43 cellular contexts compared by ENCODE assay signal in genomic region chr6:41231246-41231645, GRCh38. TPM values are rescaled to one million over a fixed set of nuclear protein-coding genes. Genes with fewer than 3 reads are reported as not detected.
"Had no signal": no experiment of that assay in that cellular context is flagged by ENCODE, and none has a peak within 500 bp of the region (broad histone marks: within the 10 kb centered on the region; RNA-seq: fewer than 3 reads in every experiment).

No MANE protein-coding gene starts in this region.

- H3K4me1 ChIP-seq: adrenal gland, ascending aorta, body of pancreas, breast epithelium had no signal

- DNase-seq: activated effector memory CD4-positive, alpha-beta T cell treated with anti-CD3 and anti-CD28 coated beads, Interleukin-2, amount 50 U/mL, for 16 hours; activated effector memory CD4-positive, alpha-beta T cell treated with Interleukin-2 at 50 U/mL for 16 hours; activated gamma-delta T cell; activated gamma-delta T cell treated with Interleukin-2 at 50 U/mL for 16 hours; activated naive CD4-positive, alpha-beta T cell; activated naive CD4-positive, alpha-beta T cell treated with anti-CD3 and anti-CD28 coated beads for 36 hours; activated naive CD4-positive, alpha-beta T cell treated with anti-CD3 and anti-CD28 coated beads, Interleukin-2, amount 10 ng/mL, durations not matched to agents 7 days and 5 days; activated naive CD4-positive, alpha-beta T cell treated with anti-CD3 and anti-CD28 coated beads, Interleukin-2, amount 50 U/mL, for 16 hours; activated naive CD4-positive, alpha-beta T cell treated with Interleukin-2 at 50 U/mL for 16 hours; activated naive CD8-positive, alpha-beta T cell treated with anti-CD3 and anti-CD28 coated beads for 36 hours; activated naive CD8-positive, alpha-beta T cell treated with anti-CD3 and anti-CD28 coated beads, Interleukin-2, amount 10 ng/mL, durations not matched to agents 7 days and 5 days; activated naive CD8-positive, alpha-beta T cell treated with anti-CD3 and anti-CD28 coated beads, Interleukin-2, amount 50 U/mL, for 24 hours; activated T-cell treated with anti-CD3 and anti-CD28 coated beads, Interleukin-2, amount 50 U/mL, for 1 hour; activated T-cell treated with anti-CD3 and anti-CD28 coated beads, Interleukin-2, amount 50 U/mL, for 24 hours; activated T-cell treated with anti-CD3 and anti-CD28 coated beads, Interleukin-2, amount 50 U/mL, for 4 hours; activated T-cell treated with anti-CD3 and anti-CD28 coated beads, Interleukin-2, amount 50 U/mL, for 48 hours; activated T-cell treated with anti-CD3 and anti-CD28 coated beads, Interleukin-2, amount 50 U/mL, for 72 hours; adrenal gland; amniotic stem cell; amygdala; anterior cingulate cortex; aorta; body of pancreas; brain microvascular endothelial cell; caudate nucleus; central memory CD4-positive, alpha-beta T cell; cerebellar nuclear complex had no signal

- H3K36me3 Mint-ChIP-seq: activated naive CD4-positive, alpha-beta T cell treated with anti-CD3 and anti-CD28 coated beads, Interleukin-2, amount 10 ng/mL, durations not matched to agents 7 days and 5 days; activated naive CD4-positive, alpha-beta T cell treated with anti-CD3 and anti-CD28 coated beads, Interleukin-2, amount 50 U/mL, for 24 hours; activated naive CD4-positive, alpha-beta T cell treated with anti-CD3 and anti-CD28 coated beads, Interleukin-2, amount 50 U/mL, for 72 hours; activated naive CD8-positive, alpha-beta T cell; activated naive CD8-positive, alpha-beta T cell treated with anti-CD3 and anti-CD28 coated beads for 36 hours; activated naive CD8-positive, alpha-beta T cell treated with anti-CD3 and anti-CD28 coated beads, Interleukin-2, amount 10 ng/mL, durations not matched to agents 7 days and 5 days; brain had no signal

- H3K27ac ChIP-seq: adrenal gland, ascending aorta, body of pancreas, brain microvascular endothelial cell, breast epithelium, cardiac muscle cell had no signal

- H3K36me3 ChIP-seq: adrenal gland, ascending aorta, brain microvascular endothelial cell, breast epithelium, cardiac muscle cell had no signal

- H3K4me3 ChIP-seq: adrenal gland, ascending aorta, body of pancreas, breast epithelium, cardiac muscle cell had no signal

- H3K27ac Mint-ChIP-seq: activated naive CD4-positive, alpha-beta T cell treated with anti-CD3 and anti-CD28 coated beads for 36 hours; activated naive CD4-positive, alpha-beta T cell treated with anti-CD3 and anti-CD28 coated beads, Interleukin-2, amount 10 ng/mL, durations not matched to agents 7 days and 5 days; activated naive CD4-positive, alpha-beta T cell treated with anti-CD3 and anti-CD28 coated beads, Interleukin-2, amount 50 U/mL, for 24 hours; activated naive CD4-positive, alpha-beta T cell treated with anti-CD3 and anti-CD28 coated beads, Interleukin-2, amount 50 U/mL, for 72 hours; activated naive CD8-positive, alpha-beta T cell; activated naive CD8-positive, alpha-beta T cell treated with anti-CD3 and anti-CD28 coated beads for 36 hours; activated naive CD8-positive, alpha-beta T cell treated with anti-CD3 and anti-CD28 coated beads, Interleukin-2, amount 10 ng/mL, durations not matched to agents 7 days and 5 days; activated naive CD8-positive, alpha-beta T cell treated with anti-CD3 and anti-CD28 coated beads, Interleukin-2, amount 50 U/mL, for 24 hours; activated T-cell treated with anti-CD3 and anti-CD28 coated beads, Interleukin-2, amount 50 U/mL, for 24 hours; activated T-cell treated with anti-CD3 and anti-CD28 coated beads, Interleukin-2, amount 50 U/mL, for 72 hours; activated T-helper 1 cell treated with anti-CD3 and anti-CD28 coated beads, Interleukin-12 subunit alpha, Interleukin-12 subunit beta, Interleukin-2, Interleukin-4 antibody, amounts not matched to agents 30 ng/mL and 10 ng/mL and 1 ng/mL, durations not matched to agents 14 hours and 24 hours and 36 hours; activated T-helper 17 cell treated with anti-CD3 and anti-CD28 coated beads, Interleukin-2, amount 50 U/mL, for 72 hours; activated T-helper 2 cell treated with anti-CD3 and anti-CD28 coated beads, Interferon-gamma antibody, Interleukin-2, Interleukin-4, amounts not matched to agents 10 μg/mL and 5 μg/mL and 100 μg/mL, durations not matched to agents 14 hours and 24 hours and 36 hours; brain had no signal

- H3K27me3 ChIP-seq: adrenal gland, ascending aorta, body of pancreas, brain microvascular endothelial cell, breast epithelium, cardiac muscle cell had no signal

- H3K9me3 Mint-ChIP-seq: activated naive CD4-positive, alpha-beta T cell treated with anti-CD3 and anti-CD28 coated beads for 36 hours; activated naive CD4-positive, alpha-beta T cell treated with anti-CD3 and anti-CD28 coated beads, Interleukin-2, amount 10 ng/mL, durations not matched to agents 7 days and 5 days; activated naive CD4-positive, alpha-beta T cell treated with anti-CD3 and anti-CD28 coated beads, Interleukin-2, amount 50 U/mL, for 24 hours; activated naive CD4-positive, alpha-beta T cell treated with anti-CD3 and anti-CD28 coated beads, Interleukin-2, amount 50 U/mL, for 72 hours; activated naive CD8-positive, alpha-beta T cell treated with anti-CD3 and anti-CD28 coated beads for 36 hours; activated naive CD8-positive, alpha-beta T cell treated with anti-CD3 and anti-CD28 coated beads, Interleukin-2, amount 10 ng/mL, durations not matched to agents 7 days and 5 days; activated naive CD8-positive, alpha-beta T cell treated with anti-CD3 and anti-CD28 coated beads, Interleukin-2, amount 50 U/mL, for 24 hours; activated T-cell treated with anti-CD3 and anti-CD28 coated beads, Interleukin-2, amount 50 U/mL, for 24 hours; activated T-cell treated with anti-CD3 and anti-CD28 coated beads, Interleukin-2, amount 50 U/mL, for 4 hours; activated T-cell treated with anti-CD3 and anti-CD28 coated beads, Interleukin-2, amount 50 U/mL, for 72 hours; activated T-helper 1 cell treated with anti-CD3 and anti-CD28 coated beads, Interleukin-12 subunit alpha, Interleukin-12 subunit beta, Interleukin-2, Interleukin-4 antibody, amounts not matched to agents 30 ng/mL and 10 ng/mL and 1 ng/mL, durations not matched to agents 14 hours and 24 hours and 36 hours; activated T-helper 17 cell treated with anti-CD3 and anti-CD28 coated beads, Interleukin-2, amount 50 U/mL, for 72 hours; activated T-helper 2 cell treated with anti-CD3 and anti-CD28 coated beads, Interferon-gamma antibody, Interleukin-2, Interleukin-4, amounts not matched to agents 10 μg/mL and 5 μg/mL and 100 μg/mL, durations not matched to agents 14 hours and 24 hours and 36 hours; brain; central memory CD8-positive, alpha-beta T cell had no signal

- H3K4me3 Mint-ChIP-seq: activated naive CD4-positive, alpha-beta T cell treated with anti-CD3 and anti-CD28 coated beads for 36 hours; activated naive CD4-positive, alpha-beta T cell treated with anti-CD3 and anti-CD28 coated beads, Interleukin-2, amount 10 ng/mL, durations not matched to agents 7 days and 5 days; activated naive CD4-positive, alpha-beta T cell treated with anti-CD3 and anti-CD28 coated beads, Interleukin-2, amount 50 U/mL, for 24 hours; activated naive CD8-positive, alpha-beta T cell; activated naive CD8-positive, alpha-beta T cell treated with anti-CD3 and anti-CD28 coated beads for 36 hours; activated naive CD8-positive, alpha-beta T cell treated with anti-CD3 and anti-CD28 coated beads, Interleukin-2, amount 10 ng/mL, durations not matched to agents 7 days and 5 days; activated naive CD8-positive, alpha-beta T cell treated with anti-CD3 and anti-CD28 coated beads, Interleukin-2, amount 50 U/mL, for 24 hours; activated T-cell treated with anti-CD3 and anti-CD28 coated beads, Interleukin-2, amount 50 U/mL, for 24 hours; activated T-cell treated with anti-CD3 and anti-CD28 coated beads, Interleukin-2, amount 50 U/mL, for 4 hours; activated T-cell treated with anti-CD3 and anti-CD28 coated beads, Interleukin-2, amount 50 U/mL, for 72 hours; activated T-helper 1 cell treated with anti-CD3 and anti-CD28 coated beads, Interleukin-12 subunit alpha, Interleukin-12 subunit beta, Interleukin-2, Interleukin-4 antibody, amounts not matched to agents 30 ng/mL and 10 ng/mL and 1 ng/mL, durations not matched to agents 14 hours and 24 hours and 36 hours; activated T-helper 17 cell treated with anti-CD3 and anti-CD28 coated beads, Interleukin-2, amount 50 U/mL, for 72 hours; brain; central memory CD8-positive, alpha-beta T cell had no signal

- H3K4me1 Mint-ChIP-seq: activated naive CD4-positive, alpha-beta T cell treated with anti-CD3 and anti-CD28 coated beads, Interleukin-2, amount 10 ng/mL, durations not matched to agents 7 days and 5 days; activated naive CD8-positive, alpha-beta T cell treated with anti-CD3 and anti-CD28 coated beads for 36 hours; activated naive CD8-positive, alpha-beta T cell treated with anti-CD3 and anti-CD28 coated beads, Interleukin-2, amount 50 U/mL, for 24 hours; activated T-helper 17 cell treated with anti-CD3 and anti-CD28 coated beads, Interleukin-2, amount 50 U/mL, for 72 hours; brain; central memory CD8-positive, alpha-beta T cell had no signal

- ATAC-seq: activated naive CD4-positive, alpha-beta T cell treated with anti-CD3 and anti-CD28 coated beads, Interleukin-2, amount 50 U/mL, for 72 hours; activated naive CD8-positive, alpha-beta T cell treated with anti-CD3 and anti-CD28 coated beads, Interleukin-2, amount 50 U/mL, for 24 hours; activated T-cell treated with anti-CD3 and anti-CD28 coated beads, Interleukin-2, amount 50 U/mL, for 4 hours; activated T-cell treated with anti-CD3 and anti-CD28 coated beads, Interleukin-2, amount 50 U/mL, for 72 hours; activated T-helper 17 cell treated with anti-CD3 and anti-CD28 coated beads, Interleukin-2, amount 50 U/mL, for 72 hours; body of pancreas had no signal

- H3K9me3 ChIP-seq: adrenal gland, ascending aorta, body of pancreas, breast epithelium had no signal

- H3K27me3 Mint-ChIP-seq: activated naive CD4-positive, alpha-beta T cell treated with anti-CD3 and anti-CD28 coated beads, Interleukin-2, amount 50 U/mL, for 24 hours; activated naive CD8-positive, alpha-beta T cell treated with anti-CD3 and anti-CD28 coated beads for 36 hours; activated naive CD8-positive, alpha-beta T cell treated with anti-CD3 and anti-CD28 coated beads, Interleukin-2, amount 50 U/mL, for 24 hours had no signal

RNA-seq across cellular contexts. Expression of gene TREML4, which starts 3.1 kb away (rescaled TPM):
- total RNA-seq: activated naive CD4-positive, alpha-beta T cell treated with anti-CD3 and anti-CD28 coated beads for 36 hours; activated naive CD4-positive, alpha-beta T cell treated with anti-CD3 and anti-CD28 coated beads, Interleukin-2, amount 50 U/mL, for 72 hours; activated naive CD8-positive, alpha-beta T cell treated with anti-CD3 and anti-CD28 coated beads for 36 hours; activated naive CD8-positive, alpha-beta T cell treated with anti-CD3 and anti-CD28 coated beads, Interleukin-2, amount 10 ng/mL, durations not matched to agents 7 days and 5 days; activated T-cell treated with anti-CD3 and anti-CD28 coated beads, Interleukin-2, amount 50 U/mL, for 4 hours; activated T-cell treated with anti-CD3 and anti-CD28 coated beads, Interleukin-2, amount 50 U/mL, for 72 hours; activated T-helper 1 cell treated with anti-CD3 and anti-CD28 coated beads, Interleukin-12 subunit alpha, Interleukin-12 subunit beta, Interleukin-2, Interleukin-4 antibody, amounts not matched to agents 30 ng/mL and 10 ng/mL and 1 ng/mL, durations not matched to agents 14 hours and 24 hours and 36 hours; activated T-helper 17 cell treated with anti-CD3 and anti-CD28 coated beads, Interleukin-2, amount 50 U/mL, for 72 hours; activated T-helper 2 cell treated with anti-CD3 and anti-CD28 coated beads, Interferon-gamma antibody, Interleukin-2, Interleukin-4, amounts not matched to agents 10 μg/mL and 5 μg/mL and 100 μg/mL, durations not matched to agents 14 hours and 24 hours and 36 hours; adrenal gland; ascending aorta; astrocyte; body of pancreas; breast epithelium; bronchial epithelial cell; cardiac muscle cell; cardiac septum; cerebellum; chondrocyte had no signal
- polyA plus RNA-seq: adrenal gland, aorta, cardiac muscle cell had no signal

RNA-seq across cellular contexts. Expression of gene TREML2, which starts 30.3 kb away (rescaled TPM):
- total RNA-seq: ascending aorta, astrocyte, body of pancreas, bronchial epithelial cell, cardiac muscle cell, chondrocyte had no signal
- polyA plus RNA-seq: adrenal gland, cardiac muscle cell had no signal

RNA-seq across cellular contexts. Expression of gene TREM1, which starts 55.2 kb away (rescaled TPM):
- total RNA-seq: activated naive CD8-positive, alpha-beta T cell treated with anti-CD3 and anti-CD28 coated beads, Interleukin-2, amount 10 ng/mL, durations not matched to agents 7 days and 5 days; activated T-cell treated with anti-CD3 and anti-CD28 coated beads, Interleukin-2, amount 50 U/mL, for 4 hours; activated T-helper 1 cell treated with anti-CD3 and anti-CD28 coated beads, Interleukin-12 subunit alpha, Interleukin-12 subunit beta, Interleukin-2, Interleukin-4 antibody, amounts not matched to agents 30 ng/mL and 10 ng/mL and 1 ng/mL, durations not matched to agents 14 hours and 24 hours and 36 hours; activated T-helper 2 cell treated with anti-CD3 and anti-CD28 coated beads, Interferon-gamma antibody, Interleukin-2, Interleukin-4, amounts not matched to agents 10 μg/mL and 5 μg/mL and 100 μg/mL, durations not matched to agents 14 hours and 24 hours and 36 hours; ascending aorta; body of pancreas; cardiac muscle cell had no signal
- polyA plus RNA-seq: cardiac muscle cell had no signal
